ENCODE assay signal across 14 cellular contexts in the genomic region with DNA sequence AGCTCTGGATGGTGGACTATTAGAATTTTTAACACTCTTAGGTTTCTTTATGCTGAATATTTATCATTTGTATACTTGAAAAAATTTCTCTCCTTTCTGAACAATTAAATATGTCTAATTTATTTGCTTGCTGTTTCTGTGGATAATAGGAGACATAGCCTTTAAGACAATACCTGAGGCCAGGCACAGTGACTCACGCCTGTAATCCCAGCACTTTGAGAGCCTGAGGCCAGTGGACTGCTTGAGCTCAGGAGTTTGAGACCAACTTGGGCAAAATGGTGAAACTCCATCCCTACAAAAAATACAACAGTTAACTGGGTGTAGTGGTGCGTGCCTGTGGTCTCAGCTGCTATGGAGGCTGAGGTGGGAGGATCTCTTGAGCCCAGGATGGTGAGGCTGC.
"Had no signal": no experiment of that assay in that cellular context is flagged by ENCODE, and none has a peak within 500 bp of the region (broad histone marks: within the 10 kb centered on the region; RNA-seq: fewer than 3 reads in every experiment).

No MANE protein-coding gene starts in this region.

- ATAC-seq: activated CD8-positive, alpha-beta memory T cell treated with anti-CD3 and anti-CD28 coated beads, Interleukin-2, amount 10 ng/mL, durations not matched to agents 7 days and 5 days; SK-N-SH treated with all-trans-retinoic acid at 6 μM for 48 hours; stimulated activated effector memory CD8-positive, alpha-beta T cell treated with anti-CD3 and anti-CD28 coated beads, Interleukin-12 subunit alpha, Interleukin-12 subunit beta, amount 100 ng/mL, for 72 hours had no signal

- H3K4me1 ChIP-seq: colonic mucosa, sigmoid colon, tibial nerve had no signal

- H3K36me3 Mint-ChIP-seq: activated CD8-positive, alpha-beta memory T cell treated with anti-CD3 and anti-CD28 coated beads, Interleukin-2, amount 10 ng/mL, durations not matched to agents 7 days and 5 days; stimulated activated effector memory CD8-positive, alpha-beta T cell treated with anti-CD3 and anti-CD28 coated beads, Interleukin-12 subunit alpha, Interleukin-12 subunit beta, amount 100 ng/mL, for 72 hours had no signal

- DNase-seq: activated CD4-positive, alpha-beta T cell treated with anti-CD3 and anti-CD28 coated beads, Interleukin-2, amount 50 U/mL, for 48 hours; activated CD8-positive, alpha-beta memory T cell treated with anti-CD3 and anti-CD28 coated beads, Interleukin-2, amount 10 ng/mL, durations not matched to agents 7 days and 5 days; activated gamma-delta T cell treated with Interleukin-2 at 50 U/mL for 16 hours; amniotic stem cell; colonic mucosa; foreskin melanocyte; head of caudate nucleus; sigmoid colon had no signal

- H3K27ac ChIP-seq: colonic mucosa, sigmoid colon, tibial nerve, vagina, VCaP had no signal

- H3K27me3 ChIP-seq: colonic mucosa, sigmoid colon, tibial nerve, vagina had no signal

- H3K9me3 Mint-ChIP-seq: neural crest cell; stimulated activated effector memory CD8-positive, alpha-beta T cell treated with anti-CD3 and anti-CD28 coated beads, Interleukin-12 subunit alpha, Interleukin-12 subunit beta, amount 100 ng/mL, for 72 hours had no signal

- H3K36me3 ChIP-seq: colonic mucosa, sigmoid colon, tibial nerve, vagina had no signal

- H3K4me3 Mint-ChIP-seq: activated CD8-positive, alpha-beta memory T cell treated with anti-CD3 and anti-CD28 coated beads, Interleukin-2, amount 10 ng/mL, durations not matched to agents 7 days and 5 days; neural crest cell; stimulated activated effector memory CD8-positive, alpha-beta T cell treated with anti-CD3 and anti-CD28 coated beads, Interleukin-12 subunit alpha, Interleukin-12 subunit beta, amount 100 ng/mL, for 72 hours had no signal

- H3K27ac Mint-ChIP-seq: activated CD8-positive, alpha-beta memory T cell treated with anti-CD3 and anti-CD28 coated beads, Interleukin-2, amount 10 ng/mL, durations not matched to agents 7 days and 5 days had no signal

- H3K9me3 ChIP-seq: colonic mucosa, sigmoid colon, tibial nerve, vagina had no signal

- H3K4me1 Mint-ChIP-seq: activated CD8-positive, alpha-beta memory T cell treated with anti-CD3 and anti-CD28 coated beads, Interleukin-2, amount 10 ng/mL, durations not matched to agents 7 days and 5 days; neural crest cell; stimulated activated effector memory CD8-positive, alpha-beta T cell treated with anti-CD3 and anti-CD28 coated beads, Interleukin-12 subunit alpha, Interleukin-12 subunit beta, amount 100 ng/mL, for 72 hours had no signal

- H3K27me3 Mint-ChIP-seq: activated CD8-positive, alpha-beta memory T cell treated with anti-CD3 and anti-CD28 coated beads, Interleukin-2, amount 10 ng/mL, durations not matched to agents 7 days and 5 days had no signal

- H3K4me3 ChIP-seq: colonic mucosa, sigmoid colon, tibial nerve, vagina had no signal
